In the genomic region with DNA sequence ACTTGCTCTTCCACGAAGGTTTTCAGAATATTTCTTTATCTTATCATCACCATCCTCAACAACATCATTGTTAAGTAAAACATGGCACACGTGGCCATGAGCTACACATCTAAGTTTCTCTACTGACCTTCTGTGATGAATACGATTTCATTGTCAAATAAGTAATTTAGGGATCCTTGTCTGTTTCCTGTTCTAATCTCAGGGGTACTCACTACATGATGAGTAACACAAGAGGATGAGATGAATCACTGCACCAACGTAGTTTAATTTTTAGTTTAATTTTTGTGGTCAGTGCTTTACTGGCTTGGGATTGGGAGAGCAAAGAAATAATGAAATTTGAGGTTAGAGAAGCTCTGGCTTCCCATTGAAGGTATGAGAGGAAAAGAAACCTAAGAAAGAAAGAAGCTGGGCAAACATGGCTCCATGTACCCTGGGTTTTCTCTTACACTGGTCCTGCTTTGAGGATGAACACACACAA, we compare ENCODE assay signal across 10 cellular contexts.
DNase-seq lines count a peak whose midpoint lies in the region; ATAC-seq and TF ChIP-seq lines count a peak whose summit lies in the region.
"Had no signal": no experiment of that assay in that cellular context is flagged by ENCODE, and none has a peak within 500 bp of the region (broad histone marks: within the 10 kb centered on the region; RNA-seq: fewer than 3 reads in every experiment).

No MANE protein-coding gene starts in this region.

- TF ChIP-seq CTCF in heart right ventricle (IDR thresholded peaks at IDR 0.05) (no peak), ascending aorta (IDR thresholded peaks at IDR 0.05) (no peak), progenitor cell of endocrine pancreas (IDR thresholded peaks at IDR 0.05; ENCODE audit: unreplicated experiment) (no peak)

- peaks cover 9% of the 10 kb centered on the region for H3K4me1 Mint-ChIP-seq in progenitor cell of endocrine pancreas (ENCODE audit: low read depth)

- no peak for DNase-seq in heart right ventricle
- DNase-seq in Right ventricle myocardium superior: no peak
- no peak for DNase-seq in ascending aorta (ENCODE audit: low spot score in 2 of 2)
- DNase-seq in kidney tubule cell (ENCODE audit: low spot score): peak; percentile 80
- DNase-seq in aorta: no peak
- no peak for DNase-seq in progenitor cell of endocrine pancreas (ENCODE audit: low spot score, unreplicated experiment)
- DNase-seq: activated CD4-positive, alpha-beta T cell treated with anti-CD3 and anti-CD28 coated beads for 1 hour; upper lobe of left lung had no signal

- no peaks in the 10 kb centered on the region for H3K9me3 Mint-ChIP-seq in progenitor cell of endocrine pancreas (ENCODE audit: low read depth)

- H3K9me3 ChIP-seq in heart right ventricle (no peaks in the 10 kb centered on the region), ascending aorta (no peaks in the 10 kb centered on the region), aorta (ENCODE audit: control insufficient read depth, low read length) (no peaks in the 10 kb centered on the region)
- H3K9me3 ChIP-seq: upper lobe of left lung had no signal

- 26 to 35% methylated on average over 4 of the region's 4 CpGs for WGBS in heart right ventricle, 2 donors
- 7 to 11% methylated on average over 4 of the region's 4 CpGs for WGBS in aorta, 2 donors

- H3K36me3 ChIP-seq in heart right ventricle (no peaks in the 10 kb centered on the region), ascending aorta (no peaks in the 10 kb centered on the region), aorta (ENCODE audit: control insufficient read depth in 1 of 2, insufficient read depth in 2 of 2, low read length in 1 of 2) (no peaks in the 10 kb centered on the region)
- H3K36me3 ChIP-seq: upper lobe of left lung had no signal

- ATAC-seq in heart right ventricle: peak in 1 of 8 donors; percentile 60
- no peak for ATAC-seq in Right ventricle myocardium superior (ENCODE audit: poor library complexity)
- no peak for ATAC-seq in aorta (ENCODE audit: low FRiP score)
- no peak for ATAC-seq in HG02642 (IDR thresholded peaks at IDR 0.05; ENCODE audit: poor library complexity, unreplicated experiment)
- ATAC-seq in HG03457 (IDR thresholded peaks at IDR 0.05; ENCODE audit: unreplicated experiment): no peak

- H3K27me3 ChIP-seq in heart right ventricle: no peaks in the 10 kb centered on the region
- H3K27me3 ChIP-seq in ascending aorta: no peaks in the 10 kb centered on the region
- no peaks in the 10 kb centered on the region for H3K27me3 ChIP-seq in aorta (ENCODE audit: control insufficient read depth in 1 of 2, insufficient read depth in 2 of 2, low read length in 1 of 2)
- H3K27me3 ChIP-seq: upper lobe of left lung had no signal

- peaks cover 0 to 51% (median 34%) of the 10 kb centered on the region in 9 donors for H3K4me1 ChIP-seq in heart right ventricle
- H3K4me1 ChIP-seq in ascending aorta: peaks cover 3 to 27% of the 10 kb centered on the region in 2 donors
- H3K4me1 ChIP-seq in aorta (ENCODE audit: control insufficient read depth in 1 of 2, insufficient read depth in 2 of 2, low read length in 2 of 2): peaks cover 0 to 4% of the 10 kb centered on the region in 2 donors

- intact Hi-C loops in heart right ventricle (cut with DNase I) (loop anchor here in 6 of 10 donors (10.0 kb wide), 9 partner anchors 98 to 518 kb away; no protein-coding TSS in a partner anchor), Right ventricle myocardium superior (cut with DNase I) (no loop called here), ascending aorta (cut with DNase I) (loop anchor here (2.0 kb wide), 1 partner anchor 34 kb away; no protein-coding TSS in a partner anchor), aorta (cut with DNase I) (loop anchor here in 1 of 2 donors (10.0 kb wide), 1 partner anchor 1052 kb away; no protein-coding TSS in a partner anchor)

- H3K27ac Mint-ChIP-seq in progenitor cell of endocrine pancreas: no peak overlapping the region

- H3K4me3 Mint-ChIP-seq in progenitor cell of endocrine pancreas (ENCODE audit: low read depth): no peak overlapping the region

- H3K4me3 ChIP-seq in heart right ventricle (no peak overlapping the region), ascending aorta (peak overlapping the region in 1 of 2 donors; percentile 2), aorta (ENCODE audit: low read length in 2 of 2) (no peak overlapping the region)
- H3K4me3 ChIP-seq: upper lobe of left lung had no signal

- H3K27ac ChIP-seq in heart right ventricle (peak overlapping the region in 7 of 10 donors; percentile 8 to 96 (median 92)), ascending aorta (peak overlapping the region; percentile 87 to 94), aorta (ENCODE audit: low read depth in 1 of 2, low read length in 2 of 2) (peak overlapping the region; percentile 79 to 87)
- H3K27ac ChIP-seq: upper lobe of left lung had no signal

- H3K36me3 Mint-ChIP-seq in progenitor cell of endocrine pancreas (ENCODE audit: insufficient read depth): no peaks in the 10 kb centered on the region

- H3K27me3 Mint-ChIP-seq in progenitor cell of endocrine pancreas: no peaks in the 10 kb centered on the region
